Comparison of ENCODE assay signal across 24 cellular contexts in the genomic region with DNA sequence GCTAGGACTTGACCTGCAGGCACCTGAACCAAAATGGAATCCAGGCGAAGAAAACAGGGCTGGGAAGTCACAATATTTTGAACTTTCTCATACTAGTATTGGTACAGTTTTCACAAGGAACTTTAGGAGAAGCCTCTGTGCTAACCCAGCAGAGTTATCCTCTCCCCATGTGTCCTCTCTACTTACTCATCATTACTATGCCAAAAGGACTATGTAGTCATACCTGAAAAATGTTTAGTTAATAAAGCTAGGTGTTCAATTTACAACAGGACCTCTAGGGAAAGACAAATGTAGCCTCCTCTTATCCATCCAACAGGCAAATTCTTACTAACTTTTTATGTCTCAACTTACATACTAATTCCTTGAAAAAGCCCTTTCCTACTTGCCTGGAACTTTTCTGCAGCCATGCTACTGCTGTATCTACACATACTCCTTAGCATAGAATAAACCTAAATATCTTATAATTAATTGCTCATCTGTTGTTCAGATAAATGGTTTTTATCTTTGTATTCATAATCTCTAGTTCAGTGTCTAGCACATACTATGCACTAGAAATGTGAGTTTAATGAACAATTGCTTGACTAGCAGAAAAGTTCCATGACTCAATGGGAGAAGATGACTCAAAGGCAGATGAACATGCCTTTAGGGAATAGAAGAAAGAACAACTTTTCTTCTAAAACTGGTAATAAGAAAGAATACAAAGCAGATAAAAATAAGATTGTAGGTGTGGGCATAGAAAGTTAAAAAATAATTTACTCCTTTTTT.
DNase-seq lines count a peak whose midpoint lies in the region; TF ChIP-seq lines count a peak whose summit lies in the region.
"Had no signal": no experiment of that assay in that cellular context is flagged by ENCODE, and none has a peak within 500 bp of the region (broad histone marks: within the 10 kb centered on the region; RNA-seq: fewer than 3 reads in every experiment).

No MANE protein-coding gene starts in this region.

- H3K27me3 ChIP-seq in breast epithelium: no peaks in the 10 kb centered on the region
- H3K27me3 ChIP-seq in vagina: no peaks in the 10 kb centered on the region
- H3K27me3 ChIP-seq: spleen, transverse colon had no signal

- CTCF ChIA-PET in MCF 10A (lab: Yijun Ruan, JAX): interaction anchor here (0.6 to 0.8 kb wide), 3 partner anchors 11 to 432 kb away, joined by 3 to 4 read pairs (median 3); no protein-coding TSS in a partner anchor

- H3K4me3 Mint-ChIP-seq in MCF 10A (ENCODE audit: unreplicated experiment): peak overlapping the region; percentile 66
- H3K4me3 Mint-ChIP-seq: activated naive CD4-positive, alpha-beta T cell treated with anti-CD3 and anti-CD28 coated beads, Interleukin-2, amount 50 U/mL, for 24 hours; CD4-positive, alpha-beta T cell; naive B cell; stimulated activated memory B cell treated with anti-CD40 and anti-IgM and Interleukin-4, amounts not matched to agents 10 μg/mL and 1 μg/mL and 100 μg/mL, for 72 hours had no signal

- POLR2A ChIA-PET in MCF 10A (lab: Yijun Ruan, JAX): interaction anchor here (0.9 to 2.3 kb wide), 2 partner anchors 8 to 216 kb away, joined by 4 to 8 read pairs; partner anchors contain the start of gene VEGFC

- H3K27ac ChIP-seq in breast epithelium: no peak overlapping the region
- no peak overlapping the region for H3K27ac ChIP-seq in vagina
- H3K27ac ChIP-seq: 22Rv1, parathyroid adenoma, SK-N-MC, spleen, transverse colon had no signal

- H3K9me3 ChIP-seq in breast epithelium (peaks cover under 1 to 1% of the 10 kb centered on the region in 2 donors), vagina (peaks cover 4% of the 10 kb centered on the region)

- H3K9me3 Mint-ChIP-seq in MCF 10A (ENCODE audit: unreplicated experiment): peaks cover 10% of the 10 kb centered on the region

- peak; percentile 70 for DNase-seq in MCF 10A (ENCODE audit: unreplicated experiment)
- DNase-seq in breast epithelium (ENCODE audit: low spot score in 2 of 2): no peak
- DNase-seq in amniotic stem cell (lab: John Stamatoyannopoulos, UW): peak; percentile 8
- peak; percentile 10 for DNase-seq in fibroblast of villous mesenchyme (ENCODE audit: low read depth)
- DNase-seq in Ammon's horn (ENCODE audit: low spot score): no peak
- no peak for DNase-seq in vagina (ENCODE audit: extremely low spot score in 2 of 2)
- DNase-seq in SW480 (ENCODE audit: low spot score): no peak
- no peak for DNase-seq in AG20443 (ENCODE audit: low spot score)
- DNase-seq: activated CD4-positive, alpha-beta T cell treated with anti-CD3 and anti-CD28 coated beads, Interleukin-2, amount 50 U/mL, for 1 hour; CD4-positive, alpha-beta T cell; DMS79 treated with DMSO at 0.1 percent for 48 hours; effector CD4-positive, alpha-beta T cell; KG1; naive B cell; NCI-H1417 treated with DMSO at 0.1 percent for 48 hours; NCI-H345; spleen; transverse colon had no signal

- H3K36me3 ChIP-seq in breast epithelium (no peaks in the 10 kb centered on the region), vagina (no peaks in the 10 kb centered on the region)
- H3K36me3 ChIP-seq: spleen, transverse colon had no signal

- peak overlapping the region; percentile 91 for H3K27ac Mint-ChIP-seq in MCF 10A (ENCODE audit: low read depth, unreplicated experiment)
- H3K27ac Mint-ChIP-seq: activated naive CD4-positive, alpha-beta T cell treated with anti-CD3 and anti-CD28 coated beads, Interleukin-2, amount 50 U/mL, for 24 hours; CD4-positive, alpha-beta T cell; naive B cell; stimulated activated memory B cell treated with anti-CD40 and anti-IgM and Interleukin-4, amounts not matched to agents 10 μg/mL and 1 μg/mL and 100 μg/mL, for 72 hours had no signal

- no peak for TF ChIP-seq CTCF in MCF 10A (IDR thresholded peaks at IDR 0.05; ENCODE audit: unreplicated experiment)
- no peak for TF ChIP-seq CTCF in breast epithelium (IDR thresholded peaks at IDR 0.05)
- TF ChIP-seq CTCF in fibroblast of villous mesenchyme (IDR thresholded peaks at IDR 0.05; ENCODE audit: insufficient read depth, low read depth, low read length): no peak
- TF ChIP-seq CTCF in vagina (IDR thresholded peaks at IDR 0.05): no peak

- no peaks in the 10 kb centered on the region for H3K36me3 Mint-ChIP-seq in MCF 10A (ENCODE audit: insufficient read depth, unreplicated experiment)
- H3K36me3 Mint-ChIP-seq: activated naive CD4-positive, alpha-beta T cell treated with anti-CD3 and anti-CD28 coated beads, Interleukin-2, amount 50 U/mL, for 24 hours; naive B cell; stimulated activated memory B cell treated with anti-CD40 and anti-IgM and Interleukin-4, amounts not matched to agents 10 μg/mL and 1 μg/mL and 100 μg/mL, for 72 hours had no signal

- TF ChIP-seq POLR2A in breast epithelium (IDR thresholded peaks at IDR 0.05) (no peak), vagina (IDR thresholded peaks at IDR 0.05) (no peak)

- H3K4me1 Mint-ChIP-seq in MCF 10A (ENCODE audit: insufficient read depth, unreplicated experiment): peaks cover 27% of the 10 kb centered on the region
- H3K4me1 Mint-ChIP-seq: activated naive CD4-positive, alpha-beta T cell treated with anti-CD3 and anti-CD28 coated beads, Interleukin-2, amount 50 U/mL, for 24 hours; naive B cell; stimulated activated memory B cell treated with anti-CD40 and anti-IgM and Interleukin-4, amounts not matched to agents 10 μg/mL and 1 μg/mL and 100 μg/mL, for 72 hours had no signal

- no peaks in the 10 kb centered on the region for H3K27me3 Mint-ChIP-seq in MCF 10A (ENCODE audit: insufficient read depth, unreplicated experiment)
- H3K27me3 Mint-ChIP-seq: activated naive CD4-positive, alpha-beta T cell treated with anti-CD3 and anti-CD28 coated beads, Interleukin-2, amount 50 U/mL, for 24 hours; CD4-positive, alpha-beta T cell; naive B cell; stimulated activated memory B cell treated with anti-CD40 and anti-IgM and Interleukin-4, amounts not matched to agents 10 μg/mL and 1 μg/mL and 100 μg/mL, for 72 hours had no signal

- no peak overlapping the region for H3K4me3 ChIP-seq in breast epithelium
- no peak overlapping the region for H3K4me3 ChIP-seq in fibroblast of villous mesenchyme (ENCODE audit: low read depth, low read length)
- no peak overlapping the region for H3K4me3 ChIP-seq in vagina
- H3K4me3 ChIP-seq: lung, SK-N-MC, spleen, transverse colon had no signal

- intact Hi-C loops in MCF 10A (cut with micrococcal nuclease) (loop anchor here (2.0 kb wide), 1 partner anchor 217 kb away; no protein-coding TSS in a partner anchor), breast epithelium (cut with DNase I; ENCODE audit: low total_unique reads) (no loop called here), vagina (cut with DNase I) (no loop called here)

- H3K4me1 ChIP-seq in breast epithelium (no peaks in the 10 kb centered on the region), vagina (no peaks in the 10 kb centered on the region)
- H3K4me1 ChIP-seq: parathyroid adenoma, spleen, transverse colon had no signal

- BruUV-seq in MCF 10A (replicated peaks; lab: Mats Ljungman, UMichigan): no TSS peak

Comparison
In these comparisons a context has a peak if more than half of its experiments do, and no peak if none do; other contexts are left out.
1. DNase-seq: peak in MCF 10A (single experiment), amniotic stem cell (single experiment) and fibroblast of villous mesenchyme (single experiment); none in breast epithelium (0 of 2), Ammon's horn (single experiment), vagina (0 of 2), SW480 (single experiment) and AG20443 (single experiment).